8 cellular contexts compared by ENCODE assay signal in the genomic region with DNA sequence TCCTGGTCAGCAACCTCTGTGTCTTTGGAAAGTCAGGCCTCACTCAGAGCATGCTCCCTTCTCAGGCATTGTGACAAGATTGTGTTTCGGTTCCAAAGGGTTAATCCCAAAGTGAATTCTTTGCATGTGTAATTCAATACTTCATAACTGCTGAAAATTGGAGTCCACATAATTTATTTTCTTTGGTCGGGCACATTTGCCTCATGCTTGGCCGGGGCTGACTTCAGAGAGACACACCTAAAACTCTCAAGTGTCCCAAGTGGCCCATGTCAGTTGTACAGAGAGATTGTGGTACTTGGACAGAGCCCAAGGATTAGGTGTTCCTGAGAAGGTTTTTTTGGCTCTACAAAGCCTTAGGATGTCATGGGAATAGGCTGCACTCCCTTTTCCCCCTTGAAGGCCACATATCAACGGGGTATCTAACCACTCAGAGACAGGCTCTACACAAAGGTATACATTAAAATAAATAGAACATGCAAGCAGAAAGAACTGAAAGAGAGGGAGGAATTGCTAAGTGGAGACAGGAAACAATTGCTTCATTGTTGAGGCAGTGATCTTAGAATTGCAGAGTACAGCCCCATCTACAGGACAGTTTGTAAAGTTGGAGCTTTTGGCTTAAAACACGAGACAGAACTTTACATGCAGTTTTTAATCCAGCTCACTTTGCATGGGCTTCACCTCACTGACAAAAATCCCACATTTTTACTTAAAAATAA.
DNase-seq lines count a peak whose midpoint lies in the region; ATAC-seq, FAIRE-seq and TF ChIP-seq lines count a peak whose summit lies in the region.

No MANE protein-coding gene starts in this region.

- peaks cover 22% of the 10 kb centered on the region for H3K4me1 ChIP-seq in GM23248 (ENCODE audit: insufficient read depth)
- peaks cover 25% of the 10 kb centered on the region for H3K4me1 ChIP-seq in endothelial cell of umbilical vein (ENCODE audit: control insufficient read depth, extremely low read depth, insufficient read depth, low read length)
- H3K4me1 ChIP-seq in mucosa of descending colon (ENCODE audit: low read depth): no peaks in the 10 kb centered on the region

- H3F3A ChIP-seq in GM23248 (ENCODE audit: insufficient read depth): peaks cover 16% of the 10 kb centered on the region

- peak; percentile 69 for ATAC-seq in mucosa of descending colon

- H4K20me1 ChIP-seq in GM23248 (ENCODE audit: insufficient read depth) (no peaks in the 10 kb centered on the region), endothelial cell of umbilical vein (replicated peaks; ENCODE audit: control insufficient read depth, extremely low read depth, insufficient read depth, low read length) (no peaks in the 10 kb centered on the region)

- H3K9me1 ChIP-seq in endothelial cell of umbilical vein (replicated peaks; ENCODE audit: control insufficient read depth, extremely low read depth, insufficient read depth, low read length): no peaks in the 10 kb centered on the region

- DNase-seq in ELR (ENCODE audit: low read depth): peak; percentile 81
- DNase-seq in GM23248: peak; percentile 86
- DNase-seq in KBM-7: peak; percentile 52
- DNase-seq in RCC 7860 (ENCODE audit: low spot score): peak; percentile 54
- peak; percentile 85 for DNase-seq in endothelial cell of umbilical vein (ENCODE audit: low read depth, low spot score)
- no peak for DNase-seq in mucosa of descending colon
- DNase-seq in central memory CD4-positive, alpha-beta T cell: no peak
- DNase-seq in stimulated activated CD8-positive, alpha-beta memory T cell treated with anti-CD3 and anti-CD28 coated beads, Interleukin-4, amount 100 ng/mL, for 48 hours: no peak

- H3K9me3 ChIP-seq in GM23248 (ENCODE audit: low read depth) (no peaks in the 10 kb centered on the region), endothelial cell of umbilical vein (replicated peaks; ENCODE audit: control insufficient read depth, insufficient read depth, low read length) (no peaks in the 10 kb centered on the region), mucosa of descending colon (no peaks in the 10 kb centered on the region)

- H3K4me3 ChIP-seq in GM23248 (peak overlapping the region; percentile 48), endothelial cell of umbilical vein (replicated peaks in 1 of 3; ENCODE audit: insufficient read depth in 1 of 3, low read depth in 1 of 3, low read length in 3 of 3) (no peak overlapping the region), mucosa of descending colon (no peak overlapping the region)

- in situ Hi-C loops in GM23248 (cut with MboI) (loop anchor here (10.0 kb wide), 1 partner anchor 1227 kb away; the partner anchor contains the start of gene ZEB2), KBM-7 (cut with MboI; ENCODE audit: low pct_unique_long_range_greater_than_20kb, low sequenced_read_pairs) (no loop called here)

- FAIRE-seq in RCC 7860 (lab: Jason Lieb, UNC) (peak; percentile 67), endothelial cell of umbilical vein (lab: Jason Lieb, UNC) (peak; percentile 93)

- no TSS peak for BruUV-seq in endothelial cell of umbilical vein (replicated peaks; lab: Mats Ljungman, UMichigan)

- peak overlapping the region; percentile 68 for H3K4me2 ChIP-seq in GM23248 (ENCODE audit: unreplicated experiment)
- peak overlapping the region; percentile 43 for H3K4me2 ChIP-seq in endothelial cell of umbilical vein (ENCODE audit: insufficient read depth, low read length)

- H3K27me3 ChIP-seq in GM23248 (replicated peaks; ENCODE audit: insufficient read depth) (no peaks in the 10 kb centered on the region), endothelial cell of umbilical vein (ENCODE audit: control insufficient read depth in 2 of 2, insufficient read depth in 2 of 2, low read length in 2 of 2) (no peaks in the 10 kb centered on the region)

- H3K9me2 ChIP-seq in GM23248 (ENCODE audit: insufficient read depth): no peaks in the 10 kb centered on the region

- TF ChIP-seq POLR2A in endothelial cell of umbilical vein (IDR thresholded peaks at IDR 0.05; ENCODE audit: low read depth, low read length): no peak

- H2AFZ ChIP-seq in GM23248 (peak overlapping the region; percentile 71), endothelial cell of umbilical vein (ENCODE audit: low read depth, low read length) (peak overlapping the region; percentile 75)

- H3K27ac ChIP-seq in GM23248 (peak overlapping the region; percentile 43), endothelial cell of umbilical vein (ENCODE audit: insufficient read depth, low read depth, low read length) (peak overlapping the region; percentile 41)

- H3K9ac ChIP-seq in GM23248 (peak overlapping the region; percentile 42), endothelial cell of umbilical vein (replicated peaks; ENCODE audit: extremely low read depth, insufficient read depth, low read length) (no peak overlapping the region)

- 1 to 4% methylated on average over 5 of the region's 5 CpGs for WGBS in GM23248 (ENCODE audit: low coverage in 1 of 2, low lambda C conversion rate in 2 of 2, missing lambda C conversion rate in 2 of 2), 2 experiments

- H3K36me3 ChIP-seq in GM23248 (ENCODE audit: low read depth) (no peaks in the 10 kb centered on the region), endothelial cell of umbilical vein (ENCODE audit: control insufficient read depth in 2 of 2, extremely low read depth in 1 of 2, insufficient read depth in 2 of 2, low read length in 2 of 2) (no peaks in the 10 kb centered on the region), mucosa of descending colon (ENCODE audit: low read depth) (no peaks in the 10 kb centered on the region)

- H3K79me2 ChIP-seq in GM23248 (ENCODE audit: insufficient read depth) (no peaks in the 10 kb centered on the region), endothelial cell of umbilical vein (ENCODE audit: control insufficient read depth, insufficient read depth, low read length) (no peaks in the 10 kb centered on the region)

- POLR2A ChIA-PET in endothelial cell of umbilical vein (lab: Charles Lee): no interaction called here

- dilution Hi-C loops in endothelial cell of umbilical vein (cut with MboI; ENCODE audit: extremely low pct_ligation_motif_present, low sequenced_read_pairs): no loop called here

- intact Hi-C loops in endothelial cell of umbilical vein (cut with micrococcal nuclease) (loop anchor here (1.0 to 10.0 kb wide), 13 partner anchors 157 to 1589 kb away; a partner anchor contains a TSS), mucosa of descending colon (cut with DNase I, micrococcal nuclease) (loop anchor here in 1 of 2 donors (10.0 kb wide), 1 partner anchor 1227 kb away; the partner anchor contains the start of gene ZEB2)

- TF ChIP-seq CTCF in endothelial cell of umbilical vein (IDR thresholded peaks at IDR 0.05; ENCODE audit: extremely low read depth in 1 of 2, insufficient read depth in 1 of 2, low read depth in 1 of 2, low read length in 2 of 2): peak; percentile 64 to 66
- TF ChIP-seq CTCF in mucosa of descending colon (IDR thresholded peaks at IDR 0.05): peak; percentile 14

- CTCF ChIA-PET in endothelial cell of umbilical vein (lab: Charles Lee): interaction anchor here (0.6 to 2.5 kb wide), 72 partner anchors 9 to 1911 kb away, joined by 3 to 22 read pairs (median 3); partner anchors contain the start of gene ZEB2

TF ChIP-seq in endothelial cell of umbilical vein, 7 proteins besides CTCF, POLR2A, EP300 and RAD21:
- TF ChIP-seq JUN (IDR thresholded peaks at IDR 0.05; ENCODE audit: borderline replicate concordance, insufficient read depth, insufficient read length, low read depth) (peak; percentile 19), POLR2AphosphoS5 (IDR thresholded peaks at IDR 0.05; ENCODE audit: insufficient read depth, low read depth, low read length) (no peak), MYC (IDR thresholded peaks at IDR 0.05; ENCODE audit: low read depth, low read length) (no peak)

Comparison
In these comparisons a context has a peak if more than half of its experiments do, and no peak if none do; other contexts are left out.
1. DNase-seq: peak in ELR (single experiment), GM23248 (single experiment), KBM-7 (single experiment), RCC 7860 (single experiment) and endothelial cell of umbilical vein (single experiment); none in mucosa of descending colon (0 of 3), central memory CD4-positive, alpha-beta T cell (single experiment) and stimulated activated CD8-positive, alpha-beta memory T cell treated with anti-CD3 and anti-CD28 coated beads, Interleukin-4, amount 100 ng/mL, for 48 hours (single experiment).